In genomic region chr3:108127301-108127988, GRCh38 we compare ENCODE assay signal across 8 cellular contexts. TPM values are rescaled to one million over a fixed set of nuclear protein-coding genes. Genes with fewer than 3 reads are reported as not detected.
DNase-seq lines count a peak whose midpoint lies in the region; ATAC-seq and TF ChIP-seq lines count a peak whose summit lies in the region.

No MANE protein-coding gene starts in this region.

- H3K4me1 ChIP-seq in DND-41 (ENCODE audit: insufficient read depth, low read length): peaks cover 47% of the 10 kb centered on the region
- H3K4me1 ChIP-seq in RWPE2 (ENCODE audit: insufficient read depth, poor library complexity, severe bottlenecking): peaks cover 27% of the 10 kb centered on the region
- H3K4me1 ChIP-seq in left lung: peaks cover 5 to 69% of the 10 kb centered on the region in 2 donors

- H3K36me3 Mint-ChIP-seq in activated naive CD4-positive, alpha-beta T cell treated with anti-CD3 and anti-CD28 coated beads for 36 hours (ENCODE audit: low read depth): peaks cover 43% of the 10 kb centered on the region

- CTCF ChIA-PET in activated naive CD4-positive, alpha-beta T cell treated with anti-CD3 and anti-CD28 coated beads for 36 hours (lab: Charles Lee): interaction anchor here (0.6 to 2.1 kb wide), 2 partner anchors 38 to 550 kb away, joined by 3 to 7 read pairs; no protein-coding TSS in a partner anchor

- H3K4me3 Mint-ChIP-seq in activated naive CD4-positive, alpha-beta T cell treated with anti-CD3 and anti-CD28 coated beads for 36 hours: peak overlapping the region; percentile 79

- peak overlapping the region; percentile 83 for H2AFZ ChIP-seq in DND-41 (ENCODE audit: low read depth, low read length)

- H3K4me3 ChIP-seq in DND-41 (ENCODE audit: low read depth in 1 of 2, low read length in 2 of 2): peak overlapping the region in 1 of 2 experiments; percentile 47; a peak in 2 of 4 replicates
- no peak overlapping the region for H3K4me3 ChIP-seq in RWPE2 (ENCODE audit: severe bottlenecking)
- no peak overlapping the region for H3K4me3 ChIP-seq in skin epidermis
- no peak overlapping the region for H3K4me3 ChIP-seq in left lung

- peak overlapping the region; percentile 84 for H3K4me2 ChIP-seq in DND-41 (ENCODE audit: insufficient read depth, low read length)

- peaks cover 71% of the 10 kb centered on the region for H3K4me1 Mint-ChIP-seq in activated naive CD4-positive, alpha-beta T cell treated with anti-CD3 and anti-CD28 coated beads for 36 hours (ENCODE audit: low read depth)

- DNase-seq in DND-41 (peak; percentile 85), RWPE2 (ENCODE audit: low spot score) (no peak), left lung (no peak), NOMO-1 treated with DMSO at 0.1 percent for 48 hours (lab: John Stamatoyannopoulos, UW; ENCODE audit: unreplicated experiment) (no peak), anterior cingulate cortex (lab: John Stamatoyannopoulos, UW) (no peak), EL (no peak)
- DNase-seq in activated naive CD4-positive, alpha-beta T cell treated with anti-CD3 and anti-CD28 coated beads for 36 hours: peak; percentile 77

- peak overlapping the region; percentile 92 for H3K27ac Mint-ChIP-seq in activated naive CD4-positive, alpha-beta T cell treated with anti-CD3 and anti-CD28 coated beads for 36 hours

- H3K36me3 ChIP-seq in DND-41 (ENCODE audit: insufficient read depth, low read length) (no peaks in the 10 kb centered on the region), RWPE2 (ENCODE audit: low read depth) (no peaks in the 10 kb centered on the region), left lung (no peaks in the 10 kb centered on the region)

- no peaks in the 10 kb centered on the region for H4K20me1 ChIP-seq in DND-41 (ENCODE audit: insufficient read depth, low read length)

- H3K9me3 ChIP-seq in DND-41 (ENCODE audit: insufficient read depth, low read length, severe bottlenecking) (no peaks in the 10 kb centered on the region), RWPE2 (ENCODE audit: severe bottlenecking) (no peaks in the 10 kb centered on the region), left lung (no peaks in the 10 kb centered on the region)

- peak; percentile 16 for TF ChIP-seq CTCF in DND-41 (IDR thresholded peaks at IDR 0.05; ENCODE audit: borderline replicate concordance, extremely low read depth, low read length, poor library complexity, severe bottlenecking)
- TF ChIP-seq CTCF in RWPE2 (IDR thresholded peaks at IDR 0.05; ENCODE audit: poor library complexity, severe bottlenecking): no peak
- TF ChIP-seq CTCF in left lung (IDR thresholded peaks at IDR 0.05): no peak

- peak; percentile 78 for ATAC-seq in DND-41 (ENCODE audit: insufficient read depth, low read depth)
- ATAC-seq in RWPE2 (ENCODE audit: low read depth): 0 out of 3 replicates have a peak, but pooled peaks have one; percentile 13
- ATAC-seq in left lung: no peak

- H3K79me2 ChIP-seq in DND-41 (ENCODE audit: insufficient read depth, low read length): 0 out of 2 replicates have a peak, but pooled peaks cover 6% of the 10 kb centered on the region

- no peaks in the 10 kb centered on the region for H3K9me3 Mint-ChIP-seq in activated naive CD4-positive, alpha-beta T cell treated with anti-CD3 and anti-CD28 coated beads for 36 hours

- peak overlapping the region; percentile 61 for H3K9ac ChIP-seq in DND-41 (ENCODE audit: low read depth, low read length)

- no peaks in the 10 kb centered on the region for H3K27me3 Mint-ChIP-seq in activated naive CD4-positive, alpha-beta T cell treated with anti-CD3 and anti-CD28 coated beads for 36 hours (ENCODE audit: low read depth)

- H3K27ac ChIP-seq in DND-41 (ENCODE audit: low read length) (peak overlapping the region; percentile 98), RWPE2 (ENCODE audit: poor library complexity, severe bottlenecking) (no peak overlapping the region), skin epidermis (peak overlapping the region in 12 of 21 experiments; percentile 2 to 88 (median 62)), left lung (peak overlapping the region in 1 of 2 donors; percentile 33)

- intact Hi-C loops in activated naive CD4-positive, alpha-beta T cell treated with anti-CD3 and anti-CD28 coated beads for 36 hours (cut with micrococcal nuclease): no loop called here
- intact Hi-C loops in left lung (cut with DNase I): no loop called here

- H3K27me3 ChIP-seq in DND-41 (ENCODE audit: insufficient read depth, low read length, poor library complexity): no peaks in the 10 kb centered on the region
- H3K27me3 ChIP-seq in RWPE2 (ENCODE audit: insufficient read depth, poor library complexity, severe bottlenecking): no peaks in the 10 kb centered on the region
- H3K27me3 ChIP-seq in left lung: no peaks in the 10 kb centered on the region

RNA-seq across cellular contexts. Expression of gene CD47, which starts 36.6 kb away (rescaled TPM):
- 10 to 100 TPM; 60.2 to 63.7 TPM for total RNA-seq in activated naive CD4-positive, alpha-beta T cell treated with anti-CD3 and anti-CD28 coated beads for 36 hours
- 100 to 1,000 TPM; 225 to 356 TPM for total RNA-seq in left lung

Comparison
In these comparisons a context has a peak if more than half of its experiments do, and no peak if none do; other contexts are left out.
1. DNase-seq: peak in DND-41 (single experiment) and activated naive CD4-positive, alpha-beta T cell treated with anti-CD3 and anti-CD28 coated beads for 36 hours (single experiment); none in RWPE2 (single experiment), left lung (0 of 2), NOMO-1 treated with DMSO at 0.1 percent for 48 hours (single experiment), anterior cingulate cortex (0 of 58) and EL (single experiment).